ENCODE assay signal across 21 cellular contexts in the genomic region with DNA sequence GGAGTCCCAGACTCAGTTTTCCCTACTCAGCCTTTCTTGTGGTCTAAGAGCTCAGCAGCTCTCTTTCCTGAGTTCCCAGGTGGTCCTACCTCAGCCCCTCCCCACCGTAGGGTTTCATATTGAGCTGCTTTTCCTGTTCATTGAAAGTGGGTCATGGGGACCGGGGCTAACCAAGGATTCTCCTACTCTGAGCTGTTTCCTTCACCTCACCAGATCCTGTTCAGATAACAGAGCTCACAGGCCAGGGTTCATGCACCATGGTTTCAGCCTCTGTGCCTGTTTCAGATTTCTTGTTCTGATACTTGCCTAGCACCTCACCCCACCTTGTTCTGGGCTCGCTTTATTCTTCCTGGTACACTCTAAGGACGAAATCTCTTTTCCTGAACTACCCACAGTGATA. TPM values are rescaled to one million over a fixed set of nuclear protein-coding genes. Genes with fewer than 3 reads are reported as not detected.
DNase-seq lines count a peak whose midpoint lies in the region; ATAC-seq lines count a peak whose summit lies in the region.
"Had no signal": no experiment of that assay in that cellular context is flagged by ENCODE, and none has a peak within 500 bp of the region (broad histone marks: within the 10 kb centered on the region; RNA-seq: fewer than 3 reads in every experiment).

No MANE protein-coding gene starts in this region.

- intact Hi-C loops in activated CD4-positive, alpha-beta T cell treated with anti-CD3 and anti-CD28 coated beads for 36 hours (cut with DNase I, micrococcal nuclease), result no loop called here

- no peaks in the 10 kb centered on the region for H3K27me3 Mint-ChIP-seq in activated CD4-positive, alpha-beta T cell treated with anti-CD3 and anti-CD28 coated beads for 36 hours
- no peaks in the 10 kb centered on the region for H3K27me3 Mint-ChIP-seq in CD4-positive, CD25-positive, alpha-beta regulatory T cell
- H3K27me3 Mint-ChIP-seq in effector memory CD8-positive, alpha-beta T cell, result no peaks in the 10 kb centered on the region
- H3K27me3 Mint-ChIP-seq: B cell, IgD-negative memory B cell had no signal

- in situ Hi-C loops in GM23248 (cut with MboI), result no loop called here

- no peak overlapping the region for H3K4me2 ChIP-seq in GM23248 (ENCODE audit: unreplicated experiment)

- no peak overlapping the region for H3K27ac ChIP-seq in CD4-positive, CD25-positive, alpha-beta regulatory T cell (ENCODE audit: insufficient read depth, low read length, poor library complexity, severe bottlenecking)
- no peak overlapping the region for H3K27ac ChIP-seq in GM23248
- H3K27ac ChIP-seq: 22Rv1 had no signal

- peak overlapping the region; percentile 2 for H3K27ac Mint-ChIP-seq in activated CD4-positive, alpha-beta T cell treated with anti-CD3 and anti-CD28 coated beads for 36 hours
- H3K27ac Mint-ChIP-seq in CD4-positive, CD25-positive, alpha-beta regulatory T cell, result peak overlapping the region in 2 of 3 donors; percentile 27
- H3K27ac Mint-ChIP-seq in effector memory CD8-positive, alpha-beta T cell, result peak overlapping the region; percentile 35 to 82
- H3K27ac Mint-ChIP-seq: B cell, HFFc6 had no signal

- H3K9ac ChIP-seq in GM23248, result no peak overlapping the region

- no peaks in the 10 kb centered on the region for H4K20me1 ChIP-seq in GM23248 (ENCODE audit: insufficient read depth)

- H3K9me2 ChIP-seq in GM23248 (ENCODE audit: insufficient read depth), result no peaks in the 10 kb centered on the region

- H3K27me3 ChIP-seq in CD4-positive, CD25-positive, alpha-beta regulatory T cell (ENCODE audit: control insufficient read depth, insufficient read depth, low read length), result no peaks in the 10 kb centered on the region
- H3K27me3 ChIP-seq in GM23248 (replicated peaks; ENCODE audit: insufficient read depth), result no peaks in the 10 kb centered on the region

- no peaks in the 10 kb centered on the region for H3K4me1 ChIP-seq in CD4-positive, CD25-positive, alpha-beta regulatory T cell (ENCODE audit: control insufficient read depth, insufficient read depth, low read length, poor library complexity, severe bottlenecking)
- H3K4me1 ChIP-seq in GM23248 (ENCODE audit: insufficient read depth), result peaks cover 11% of the 10 kb centered on the region

- H3K9me3 Mint-ChIP-seq in activated CD4-positive, alpha-beta T cell treated with anti-CD3 and anti-CD28 coated beads for 36 hours (ENCODE audit: low read depth), result no peaks in the 10 kb centered on the region
- no peaks in the 10 kb centered on the region for H3K9me3 Mint-ChIP-seq in CD4-positive, CD25-positive, alpha-beta regulatory T cell
- H3K9me3 Mint-ChIP-seq in effector memory CD8-positive, alpha-beta T cell, result no peaks in the 10 kb centered on the region
- H3K9me3 Mint-ChIP-seq: HFFc6, IgD-negative memory B cell had no signal

- H3F3A ChIP-seq in GM23248 (ENCODE audit: insufficient read depth), result peaks cover 11% of the 10 kb centered on the region; the same call in 1 of the 2 replicates

- WGBS in GM23248 (ENCODE audit: low coverage in 1 of 2, low lambda C conversion rate in 2 of 2, missing lambda C conversion rate in 2 of 2), 2 experiments, result 98% methylated on average over 4 of the region's 4 CpGs

- H3K36me3 Mint-ChIP-seq in activated CD4-positive, alpha-beta T cell treated with anti-CD3 and anti-CD28 coated beads for 36 hours (ENCODE audit: low read depth), result peaks cover 26% of the 10 kb centered on the region
- peaks cover 38% of the 10 kb centered on the region for H3K36me3 Mint-ChIP-seq in CD4-positive, CD25-positive, alpha-beta regulatory T cell
- H3K36me3 Mint-ChIP-seq in effector memory CD8-positive, alpha-beta T cell (ENCODE audit: insufficient read depth), result peaks cover 34% of the 10 kb centered on the region

- H3K36me3 ChIP-seq in CD4-positive, CD25-positive, alpha-beta regulatory T cell (ENCODE audit: control insufficient read depth, insufficient read depth, low read length), result peaks cover 18% of the 10 kb centered on the region
- H3K36me3 ChIP-seq in GM23248 (ENCODE audit: low read depth), result no peaks in the 10 kb centered on the region

- H3K9me3 ChIP-seq in CD4-positive, CD25-positive, alpha-beta regulatory T cell (ENCODE audit: control insufficient read depth in 2 of 2, low read length in 2 of 2), result no peaks in the 10 kb centered on the region
- H3K9me3 ChIP-seq in GM23248 (ENCODE audit: low read depth), result no peaks in the 10 kb centered on the region

- no peak for ATAC-seq in activated CD4-positive, alpha-beta T cell treated with anti-CD3 and anti-CD28 coated beads for 36 hours
- ATAC-seq in CD4-positive, CD25-positive, alpha-beta regulatory T cell (ENCODE audit: low read depth in 2 of 2), result no peak
- peak; percentile 94 for ATAC-seq in effector memory CD8-positive, alpha-beta T cell (replicated peaks)
- no peak for ATAC-seq in GM18873 (IDR thresholded peaks at IDR 0.05; ENCODE audit: low FRiP score, unreplicated experiment)
- ATAC-seq: GM12878 had no signal

- H3K79me2 ChIP-seq in GM23248 (ENCODE audit: insufficient read depth), result no peaks in the 10 kb centered on the region

- POLR2A ChIA-PET in activated CD4-positive, alpha-beta T cell treated with anti-CD3 and anti-CD28 coated beads for 36 hours (lab: Charles Lee), result no interaction called here

- DNase-seq in activated CD4-positive, alpha-beta T cell treated with anti-CD3 and anti-CD28 coated beads for 36 hours, result no peak
- DNase-seq in activated CD4-positive, alpha-beta T cell treated with anti-CD3 and anti-CD28 coated beads for 4 hours, result no peak
- DNase-seq in CD4-positive, CD25-positive, alpha-beta regulatory T cell, result no peak
- peak; percentile 45 for DNase-seq in Jurkat, Clone E6-1 (ENCODE audit: low read depth, low spot score)
- DNase-seq in effector memory CD8-positive, alpha-beta T cell, result no peak
- DNase-seq in SHP77 treated with DMSO at 0.1 percent for 48 hours (lab: John Stamatoyannopoulos, UW) (no peak), GM23248 (no peak)
- DNase-seq: GDM1, GOT3, HFFc6, NCI-H1105, NCI-H1694 treated with DMSO at 0.1 percent for 48 hours, NCI-H526 treated with DMSO at 0.1 percent for 48 hours, SHP77 had no signal

- CTCF ChIA-PET in activated CD4-positive, alpha-beta T cell treated with anti-CD3 and anti-CD28 coated beads for 36 hours (lab: Charles Lee), result interaction anchor here (0.5 to 1.1 kb wide), 5 partner anchors 12 to 292 kb away, joined by 3 to 5 read pairs (median 4); no protein-coding TSS in a partner anchor

- no peak overlapping the region for H3K4me3 ChIP-seq in CD4-positive, CD25-positive, alpha-beta regulatory T cell (ENCODE audit: low read depth, low read length)
- H3K4me3 ChIP-seq in Jurkat, Clone E6-1 (ENCODE audit: low read length), result no peak overlapping the region
- no peak overlapping the region for H3K4me3 ChIP-seq in GM23248
- H3K4me3 ChIP-seq: GM12878 had no signal

- no peak overlapping the region for H3K4me3 Mint-ChIP-seq in activated CD4-positive, alpha-beta T cell treated with anti-CD3 and anti-CD28 coated beads for 36 hours
- H3K4me3 Mint-ChIP-seq in CD4-positive, CD25-positive, alpha-beta regulatory T cell, result no peak overlapping the region
- H3K4me3 Mint-ChIP-seq in effector memory CD8-positive, alpha-beta T cell, result peak overlapping the region in 1 of 2 donors; percentile 30
- H3K4me3 Mint-ChIP-seq: B cell, HFFc6, IgD-negative memory B cell had no signal

- H2AFZ ChIP-seq in GM23248, result no peak overlapping the region

- H3K4me1 Mint-ChIP-seq in activated CD4-positive, alpha-beta T cell treated with anti-CD3 and anti-CD28 coated beads for 36 hours, result peaks cover 6% of the 10 kb centered on the region
- H3K4me1 Mint-ChIP-seq in CD4-positive, CD25-positive, alpha-beta regulatory T cell, result peaks cover 5 to 8% (median 6%) of the 10 kb centered on the region in 4 donors
- peaks cover 15 to 16% of the 10 kb centered on the region in 2 donors for H3K4me1 Mint-ChIP-seq in effector memory CD8-positive, alpha-beta T cell (ENCODE audit: low read depth in 2 of 2)
- H3K4me1 Mint-ChIP-seq: B cell, IgD-negative memory B cell had no signal

RNA-seq across cellular contexts. Expression of a gene that starts 8.5 kb away (rescaled TPM):
- total RNA-seq in activated CD4-positive, alpha-beta T cell treated with anti-CD3 and anti-CD28 coated beads for 36 hours, result 10 to 100 TPM; 34.5 to 49.0 TPM
- total RNA-seq in CD4-positive, CD25-positive, alpha-beta regulatory T cell, result 19.1 TPM
- polyA plus RNA-seq in CD4-positive, CD25-positive, alpha-beta regulatory T cell, result 1 to 10 TPM; 4.4 to 7.1 (median 5.5) TPM
- 23.1 TPM for polyA plus RNA-seq in Jurkat, Clone E6-1 (2012; ENCODE audit: insufficient read depth, insufficient read length)
- total RNA-seq in GM23248 (2014; rRNA removed; shearing (Covaris generic)), result 18.4 and 19.0 TPM in 2 replicates
- polyA plus RNA-seq in GM23248 (2016; fragmentation: Nextera tagmentation; extraction: Ambion mirVana), result 9.9 and 10.6 TPM in 2 replicates

RNA-seq across cellular contexts. Expression of a gene that starts 9.5 kb away (rescaled TPM):
- total RNA-seq in activated CD4-positive, alpha-beta T cell treated with anti-CD3 and anti-CD28 coated beads for 36 hours, result 10 to 100 TPM; 26.1 to 50.3 TPM
- 20.2 TPM for total RNA-seq in CD4-positive, CD25-positive, alpha-beta regulatory T cell
- 100 to 1,000 TPM; 107 to 162 (median 130) TPM for polyA plus RNA-seq in CD4-positive, CD25-positive, alpha-beta regulatory T cell
- polyA plus RNA-seq in Jurkat, Clone E6-1 (2012; ENCODE audit: insufficient read depth, insufficient read length), result 138 TPM
- 41.3 and 52.7 TPM in 2 replicates for total RNA-seq in GM23248 (2014; rRNA removed; shearing (Covaris generic))
- 140 and 143 TPM in 2 replicates for polyA plus RNA-seq in GM23248 (2016; fragmentation: Nextera tagmentation; extraction: Ambion mirVana)

RNA-seq across cellular contexts. Expression of a gene that starts 15.9 kb away (rescaled TPM):
- under 1 TPM; 0.46 to 0.77 TPM for total RNA-seq in activated CD4-positive, alpha-beta T cell treated with anti-CD3 and anti-CD28 coated beads for 36 hours
- 1.5 TPM for total RNA-seq in CD4-positive, CD25-positive, alpha-beta regulatory T cell
- 1 to 10 TPM in 2 of 4 donors, under 1 TPM in 2; 0.83 to 1.7 (median 0.93) TPM for polyA plus RNA-seq in CD4-positive, CD25-positive, alpha-beta regulatory T cell
- not detected for polyA plus RNA-seq in Jurkat, Clone E6-1 (2012; ENCODE audit: insufficient read depth, insufficient read length)
- not detected in 2 replicates for total RNA-seq in GM23248 (2014; rRNA removed; shearing (Covaris generic))
- polyA plus RNA-seq in GM23248 (2016; fragmentation: Nextera tagmentation; extraction: Ambion mirVana), result not detected in 2 replicates
- total RNA-seq: HFFc6, LHCN-M2 had no signal
- polyA plus RNA-seq: AG04450 had no signal

RNA-seq across cellular contexts. Expression of a gene that starts 24.3 kb away (rescaled TPM):
- 100 to 1,000 TPM; 143 to 197 TPM for total RNA-seq in activated CD4-positive, alpha-beta T cell treated with anti-CD3 and anti-CD28 coated beads for 36 hours
- total RNA-seq in CD4-positive, CD25-positive, alpha-beta regulatory T cell, result 196 TPM
- 100 to 1,000 TPM; 358 to 421 (median 392) TPM for polyA plus RNA-seq in CD4-positive, CD25-positive, alpha-beta regulatory T cell
- 195 TPM for polyA plus RNA-seq in Jurkat, Clone E6-1 (2012; ENCODE audit: insufficient read depth, insufficient read length)
- total RNA-seq in GM23248 (2014; rRNA removed; shearing (Covaris generic)), result 433 and 695 TPM in 2 replicates
- 318 and 327 TPM in 2 replicates for polyA plus RNA-seq in GM23248 (2016; fragmentation: Nextera tagmentation; extraction: Ambion mirVana)

RNA-seq across cellular contexts. Expression of a gene that starts 37.2 kb away (rescaled TPM):
- total RNA-seq in activated CD4-positive, alpha-beta T cell treated with anti-CD3 and anti-CD28 coated beads for 36 hours, result under 1 TPM; 0.48 to 0.79 TPM
- not detected for total RNA-seq in CD4-positive, CD25-positive, alpha-beta regulatory T cell
- polyA plus RNA-seq in CD4-positive, CD25-positive, alpha-beta regulatory T cell, result not detected
- 23.6 TPM for polyA plus RNA-seq in Jurkat, Clone E6-1 (2012; ENCODE audit: insufficient read depth, insufficient read length)
- total RNA-seq in GM23248 (2014; rRNA removed; shearing (Covaris generic)), result 0.13 and 0.22 TPM in 2 replicates
- polyA plus RNA-seq in GM23248 (2016; fragmentation: Nextera tagmentation; extraction: Ambion mirVana), result 0.05 TPM in 2 replicates

Comparison
In these comparisons a context has a peak if more than half of its experiments do, and no peak if none do; other contexts are left out.
1. H3K27ac Mint-ChIP-seq: peak in every context shown above with its lines; median percentile 58 in effector memory CD8-positive, alpha-beta T cell; 27 in CD4-positive, CD25-positive, alpha-beta regulatory T cell; 2 in activated CD4-positive, alpha-beta T cell treated with anti-CD3 and anti-CD28 coated beads for 36 hours.